In genomic region chr4:138680251-138680650, GRCh38 we compare ENCODE assay signal across 17 cellular contexts.
"Had no signal": no experiment of that assay in that cellular context is flagged by ENCODE, and none has a peak within 500 bp of the region (broad histone marks: within the 10 kb centered on the region; RNA-seq: fewer than 3 reads in every experiment).

No MANE protein-coding gene starts in this region.

- H3K4me3 ChIP-seq: adrenal gland, ascending aorta, coronary artery, hepatocyte, sigmoid colon, smooth muscle cell, transverse colon had no signal

- H3K4me3 Mint-ChIP-seq: activated T-cell treated with anti-CD3 and anti-CD28 coated beads, Interleukin-2, amount 50 U/mL, for 24 hours; activated T-helper 17 cell treated with anti-CD3 and anti-CD28 coated beads, Interleukin-2, amount 50 U/mL, for 72 hours; endodermal cell; immature natural killer cell; natural killer cell; stimulated activated naive B cell treated with anti-CD40 and anti-IgM and Interleukin-4, amounts not matched to agents 10 μg/mL and 1 μg/mL and 100 μg/mL, for 72 hours; WTC11 had no signal

- H3K27ac Mint-ChIP-seq: activated naive CD4-positive, alpha-beta T cell treated with anti-CD3 and anti-CD28 coated beads, Interleukin-2, amount 50 U/mL, for 72 hours; activated T-cell treated with anti-CD3 and anti-CD28 coated beads, Interleukin-2, amount 50 U/mL, for 24 hours; activated T-helper 17 cell treated with anti-CD3 and anti-CD28 coated beads, Interleukin-2, amount 50 U/mL, for 72 hours; endodermal cell; immature natural killer cell; natural killer cell; stimulated activated naive B cell treated with anti-CD40 and anti-IgM and Interleukin-4, amounts not matched to agents 10 μg/mL and 1 μg/mL and 100 μg/mL, for 72 hours; WTC11 had no signal

- H3K27ac ChIP-seq: adrenal gland, ascending aorta, coronary artery, foreskin keratinocyte, neutrophil, sigmoid colon, transverse colon had no signal

- H3K9me3 ChIP-seq: adrenal gland, neutrophil, transverse colon had no signal

- H3K36me3 Mint-ChIP-seq: activated naive CD4-positive, alpha-beta T cell treated with anti-CD3 and anti-CD28 coated beads, Interleukin-2, amount 50 U/mL, for 72 hours; immature natural killer cell; natural killer cell; stimulated activated naive B cell treated with anti-CD40 and anti-IgM and Interleukin-4, amounts not matched to agents 10 μg/mL and 1 μg/mL and 100 μg/mL, for 72 hours; WTC11 had no signal

- H3K36me3 ChIP-seq: adrenal gland, ascending aorta, neutrophil, sigmoid colon, transverse colon had no signal

- H3K27me3 ChIP-seq: ascending aorta, hepatocyte, sigmoid colon, transverse colon had no signal

- H3K9me3 Mint-ChIP-seq: activated naive CD4-positive, alpha-beta T cell treated with anti-CD3 and anti-CD28 coated beads, Interleukin-2, amount 50 U/mL, for 72 hours; activated T-cell treated with anti-CD3 and anti-CD28 coated beads, Interleukin-2, amount 50 U/mL, for 24 hours; activated T-helper 17 cell treated with anti-CD3 and anti-CD28 coated beads, Interleukin-2, amount 50 U/mL, for 72 hours; natural killer cell; stimulated activated naive B cell treated with anti-CD40 and anti-IgM and Interleukin-4, amounts not matched to agents 10 μg/mL and 1 μg/mL and 100 μg/mL, for 72 hours had no signal

- H3K4me1 Mint-ChIP-seq: activated T-helper 17 cell treated with anti-CD3 and anti-CD28 coated beads, Interleukin-2, amount 50 U/mL, for 72 hours; immature natural killer cell; natural killer cell; stimulated activated naive B cell treated with anti-CD40 and anti-IgM and Interleukin-4, amounts not matched to agents 10 μg/mL and 1 μg/mL and 100 μg/mL, for 72 hours had no signal
